ENCODE assay signal across 1 cellular context in genomic region chr13:113841355-113841653, GRCh38.
TF ChIP-seq lines count a peak whose summit lies in the region.

No MANE protein-coding gene starts in this region.

TF ChIP-seq in IMR-90, 13 proteins besides CTCF, POLR2A, EP300 and RAD21:
- no peak for TF ChIP-seq BHLHE40 (IDR thresholded peaks at IDR 0.05; ENCODE audit: low read depth, low read length)
- TF ChIP-seq CHD1 (IDR thresholded peaks at IDR 0.05; ENCODE audit: low read depth, low read length) = no peak
- TF ChIP-seq RFX5 (IDR thresholded peaks at IDR 0.05; ENCODE audit: low read depth, low read length) = no peak
- TF ChIP-seq MAZ (IDR thresholded peaks at IDR 0.05; ENCODE audit: borderline replicate concordance, low read depth, low read length) = no peak
- TF ChIP-seq CEBPB (IDR thresholded peaks at IDR 0.05; ENCODE audit: low read depth, low read length) = no peak
- no peak for TF ChIP-seq SMC3 (IDR thresholded peaks at IDR 0.05; ENCODE audit: low read depth, low read length)
- no peak for TF ChIP-seq ELK1 (IDR thresholded peaks at IDR 0.05; ENCODE audit: borderline replicate concordance, low read depth, low read length)
- no peak for TF ChIP-seq RCOR1 (IDR thresholded peaks at IDR 0.05; ENCODE audit: insufficient replicate concordance, low read length)
- TF ChIP-seq NFE2L2 (IDR thresholded peaks at IDR 0.05; ENCODE audit: low read depth, low read length) = no peak
- TF ChIP-seq MAFK (IDR thresholded peaks at IDR 0.05; ENCODE audit: low read depth, low read length) = no peak
- TF ChIP-seq MXI1 (IDR thresholded peaks at IDR 0.05; ENCODE audit: borderline replicate concordance, low read depth, low read length) = no peak
TF ChIP-seq in IMR-90: peak in this region for 0.
